Comparison of ENCODE assay signal across 1 cellular context in genomic region chr10:102401322-102401614, GRCh38.
TF ChIP-seq lines count a peak whose summit lies in the region.

No MANE protein-coding gene starts in this region.

TF ChIP-seq in IMR-90, 13 proteins besides CTCF, POLR2A, EP300 and RAD21:
- TF ChIP-seq MAZ (IDR thresholded peaks at IDR 0.05; ENCODE audit: borderline replicate concordance, low read depth, low read length) (no peak), MAFK (IDR thresholded peaks at IDR 0.05; ENCODE audit: low read depth, low read length) (no peak), CHD1 (IDR thresholded peaks at IDR 0.05; ENCODE audit: low read depth, low read length) (no peak), CEBPB (IDR thresholded peaks at IDR 0.05; ENCODE audit: low read depth, low read length) (no peak), NFE2L2 (IDR thresholded peaks at IDR 0.05; ENCODE audit: low read depth, low read length) (no peak), BHLHE40 (IDR thresholded peaks at IDR 0.05; ENCODE audit: low read depth, low read length) (no peak), ELK1 (IDR thresholded peaks at IDR 0.05; ENCODE audit: borderline replicate concordance, low read depth, low read length) (no peak), SMC3 (IDR thresholded peaks at IDR 0.05; ENCODE audit: low read depth, low read length) (no peak), MXI1 (IDR thresholded peaks at IDR 0.05; ENCODE audit: borderline replicate concordance, low read depth, low read length) (no peak), FOS (IDR thresholded peaks at IDR 0.05; ENCODE audit: low read depth, low read length) (no peak)
